Comparison of ENCODE assay signal across 26 cellular contexts in genomic region chrX:20309796-20310195, GRCh38. TPM values are rescaled to one million over a fixed set of nuclear protein-coding genes. Genes with fewer than 3 reads are reported as not detected.
DNase-seq lines count a peak whose midpoint lies in the region; ATAC-seq and TF ChIP-seq lines count a peak whose summit lies in the region.
"Had no signal": no experiment of that assay in that cellular context is flagged by ENCODE, and none has a peak within 500 bp of the region (broad histone marks: within the 10 kb centered on the region; RNA-seq: fewer than 3 reads in every experiment).

No MANE protein-coding gene starts in this region.

- no peak overlapping the region for H2AK5ac ChIP-seq in mesendoderm (ENCODE audit: low read length)

- H4K5ac ChIP-seq in mesendoderm (ENCODE audit: low read length): no peak overlapping the region

- H4K8ac ChIP-seq in mesendoderm (ENCODE audit: low read depth, low read length): no peak overlapping the region

- no peaks in the 10 kb centered on the region for H3K9me3 ChIP-seq in MG63
- H3K9me3 ChIP-seq: Peyer's patch, right lobe of liver, tibial artery had no signal

- no peak overlapping the region for H2BK5ac ChIP-seq in mesendoderm (ENCODE audit: low read length)

- no peaks in the 10 kb centered on the region for H3K4me1 ChIP-seq in mesendoderm (ENCODE audit: control insufficient read depth, low read depth, low read length)
- H3K4me1 ChIP-seq: parathyroid adenoma, Peyer's patch, right lobe of liver, tibial artery had no signal

- H3K23ac ChIP-seq in mesendoderm (ENCODE audit: low read length): no peak overlapping the region

- no CpG with 5 or more reads among the region's 8 CpGs for WGBS in mesendoderm (ENCODE audit: extremely low coverage, insufficient coverage, low lambda C conversion rate)

- no peaks in the 10 kb centered on the region for H3K79me1 ChIP-seq in mesendoderm (ENCODE audit: low read length)

- H2BK120ac ChIP-seq in mesendoderm (ENCODE audit: low read depth, low read length): no peak overlapping the region

- H3K27me3 ChIP-seq in MG63: no peaks in the 10 kb centered on the region
- H3K27me3 ChIP-seq in mesendoderm (ENCODE audit: insufficient read depth, low read length, poor library complexity): no peaks in the 10 kb centered on the region
- H3K27me3 ChIP-seq: Peyer's patch, right lobe of liver, tibial artery had no signal

- H3K18ac ChIP-seq in mesendoderm (ENCODE audit: low read length): no peak overlapping the region

- H3K4me2 ChIP-seq in mesendoderm (ENCODE audit: low read length): no peak overlapping the region

- H3K56ac ChIP-seq in mesendoderm (ENCODE audit: low read length): no peak overlapping the region

- TF ChIP-seq CTCF in choroid plexus epithelial cell (conservative IDR thresholded peaks at IDR 0.05; ENCODE audit: low read depth, low read length) (no peak), retinal pigment epithelial cell (conservative IDR thresholded peaks at IDR 0.05; ENCODE audit: low read depth, low read length) (no peak)

- no peaks in the 10 kb centered on the region for H3K36me3 ChIP-seq in MG63
- no peaks in the 10 kb centered on the region for H3K36me3 ChIP-seq in mesendoderm (ENCODE audit: control insufficient read depth, insufficient read depth, low read length)
- H3K36me3 ChIP-seq: Peyer's patch, right lobe of liver, tibial artery had no signal

- ATAC-seq in SK-N-SH treated with all-trans-retinoic acid at 6 μM for 48 hours (no peak), GM18519 (IDR thresholded peaks at IDR 0.05; ENCODE audit: low FRiP score, unreplicated experiment) (no peak)
- ATAC-seq: esophagus mucosa; HCT116; K562; left ventricle myocardium superior; natural killer cell treated with Interleukin-12 subunit alpha and Interleukin-12 subunit beta and Interleukin-15 and Interleukin-18, amount 100 ng/mL, for 72 hours; right lobe of liver; stimulated activated naive CD8-positive, alpha-beta T cell treated with anti-CD3 and anti-CD28 coated beads, Interleukin-15, Interleukin-2, amounts not matched to agents 100 U/mL and 50 U/mL, for 24 hours had no signal

- H3K9ac ChIP-seq in mesendoderm (ENCODE audit: low read length): no peak overlapping the region
- H3K9ac ChIP-seq: parathyroid adenoma had no signal

- no peak overlapping the region for H2BK15ac ChIP-seq in mesendoderm (replicated peaks; ENCODE audit: low read depth)

- H3K4ac ChIP-seq in mesendoderm (ENCODE audit: low read depth, low read length): no peak overlapping the region

- H3K4me3 ChIP-seq in MG63 (no peak overlapping the region), choroid plexus epithelial cell (ENCODE audit: low read depth, low read length) (no peak overlapping the region), retinal pigment epithelial cell (ENCODE audit: low read length) (no peak overlapping the region), mesendoderm (ENCODE audit: low read length) (no peak overlapping the region)
- H3K4me3 ChIP-seq: K562, Peyer's patch, right lobe of liver, tibial artery had no signal

- H3K79me2 ChIP-seq in mesendoderm (ENCODE audit: control insufficient read depth, insufficient read depth, low read length): no peaks in the 10 kb centered on the region
- H3K79me2 ChIP-seq: parathyroid adenoma had no signal

- no peak overlapping the region for H3K27ac ChIP-seq in mesendoderm (ENCODE audit: low read depth, low read length)
- H3K27ac ChIP-seq: parathyroid adenoma, Peyer's patch, right lobe of liver, tibial artery had no signal

- DNase-seq in EH (ENCODE audit: low read depth) (peak; percentile 32), MG63 (peak; percentile 23), choroid plexus epithelial cell (ENCODE audit: low read depth) (peak; percentile 28), retinal pigment epithelial cell (ENCODE audit: low read depth) (peak; percentile 61), GDM1 (lab: John Stamatoyannopoulos, UW) (no peak), mesendoderm (no peak)
- DNase-seq: activated CD4-positive, alpha-beta T cell treated with anti-CD3 and anti-CD28 coated beads for 1 hour; activated CD8-positive, alpha-beta memory T cell treated with anti-CD3 and anti-CD28 coated beads for 24 hours; activated T-cell treated with anti-CD3 and anti-CD28 coated beads, Interleukin-2, amount 50 U/mL, for 24 hours; cortex of kidney; DMS53; hypothalamus; islet precursor cell; left ventricle myocardium superior; NCI-H510A; Peyer's patch; right lobe of liver; stimulated activated naive CD8-positive, alpha-beta T cell treated with anti-CD3 and anti-CD28 coated beads, Interleukin-15, Interleukin-2, amounts not matched to agents 100 U/mL and 50 U/mL, for 24 hours; tibial artery had no signal

TF ChIP-seq in SK-N-SH treated with all-trans-retinoic acid at 6 μM for 48 hours, 23 proteins besides CTCF, POLR2A, EP300 and RAD21:
- TF ChIP-seq ESRRG (CRISPR knock-in tag; IDR thresholded peaks at IDR 0.05): no peak
- TF ChIP-seq TOX (CRISPR knock-in tag; IDR thresholded peaks at IDR 0.05; ENCODE audit: borderline replicate concordance): no peak

RNA-seq across cellular contexts. Expression of gene RPS6KA3, which starts 43.1 kb away (rescaled TPM):
- 25.5 and 26.6 TPM in 2 replicates for total RNA-seq in MG63 (2014; rRNA removed; shearing (Covaris generic); ENCODE audit: low replicate concordance)
- polyA plus RNA-seq in mesendoderm (2013, experiment 1 of 2): 4.9 TPM
- polyA plus RNA-seq in mesendoderm (2013, experiment 2 of 2): 4.8 TPM

Comparison
In these comparisons a context has a peak if more than half of its experiments do, and no peak if none do; other contexts are left out.
1. DNase-seq: peak in EH (single experiment), MG63 (single experiment), choroid plexus epithelial cell (single experiment) and retinal pigment epithelial cell (single experiment); none in GDM1 (single experiment) and mesendoderm (single experiment).